16 cellular contexts compared by ENCODE assay signal in genomic region chr5:80093796-80094195, GRCh38. TPM values are rescaled to one million over a fixed set of nuclear protein-coding genes. Genes with fewer than 3 reads are reported as not detected.
DNase-seq lines count a peak whose midpoint lies in the region; ATAC-seq and TF ChIP-seq lines count a peak whose summit lies in the region.
"Had no signal": no experiment of that assay in that cellular context is flagged by ENCODE, and none has a peak within 500 bp of the region (broad histone marks: within the 10 kb centered on the region; RNA-seq: fewer than 3 reads in every experiment).

No MANE protein-coding gene starts in this region.

- H3K27me3 ChIP-seq in right lobe of liver (no peaks in the 10 kb centered on the region), upper lobe of right lung (no peaks in the 10 kb centered on the region)
- H3K27me3 ChIP-seq: vagina had no signal

- H3K4me1 ChIP-seq in right lobe of liver (peaks cover 0 to 7% (median 0%) of the 10 kb centered on the region in 4 donors), upper lobe of right lung (no peaks in the 10 kb centered on the region)
- H3K4me1 ChIP-seq: vagina had no signal

- TF ChIP-seq CTCF in right lobe of liver (IDR thresholded peaks at IDR 0.05) (no peak), upper lobe of right lung (IDR thresholded peaks at IDR 0.05) (no peak)

- H3K9me3 Mint-ChIP-seq in activated naive CD8-positive, alpha-beta T cell (ENCODE audit: low read depth), result no peaks in the 10 kb centered on the region
- no peaks in the 10 kb centered on the region for H3K9me3 Mint-ChIP-seq in activated naive CD8-positive, alpha-beta T cell treated with anti-CD3 and anti-CD28 coated beads, Interleukin-2, amount 50 U/mL, for 24 hours
- no peaks in the 10 kb centered on the region for H3K9me3 Mint-ChIP-seq in stimulated activated effector memory CD8-positive, alpha-beta T cell treated with anti-CD3 and anti-CD28 coated beads, Interleukin-12 subunit alpha, Interleukin-12 subunit beta, amount 100 ng/mL, for 72 hours
- H3K9me3 Mint-ChIP-seq: activated T-cell treated with anti-CD3 and anti-CD28 coated beads, Interleukin-2, amount 50 U/mL, for 72 hours; naive B cell; stimulated activated naive B cell treated with anti-CD40 and anti-IgM and Interleukin-4, amounts not matched to agents 10 μg/mL and 1 μg/mL and 100 μg/mL, for 72 hours had no signal

- H3K36me3 Mint-ChIP-seq in activated naive CD8-positive, alpha-beta T cell, result peaks cover 4% of the 10 kb centered on the region
- no peaks in the 10 kb centered on the region for H3K36me3 Mint-ChIP-seq in activated naive CD8-positive, alpha-beta T cell treated with anti-CD3 and anti-CD28 coated beads, Interleukin-2, amount 50 U/mL, for 24 hours (ENCODE audit: low read depth)
- peaks cover 7% of the 10 kb centered on the region for H3K36me3 Mint-ChIP-seq in T-helper 17 cell (ENCODE audit: low read depth)
- H3K36me3 Mint-ChIP-seq in stimulated activated effector memory CD8-positive, alpha-beta T cell treated with anti-CD3 and anti-CD28 coated beads, Interleukin-12 subunit alpha, Interleukin-12 subunit beta, amount 100 ng/mL, for 72 hours, result no peaks in the 10 kb centered on the region
- H3K36me3 Mint-ChIP-seq: naive B cell; stimulated activated naive B cell treated with anti-CD40 and anti-IgM and Interleukin-4, amounts not matched to agents 10 μg/mL and 1 μg/mL and 100 μg/mL, for 72 hours had no signal

- peaks cover 36% of the 10 kb centered on the region for H3K4me1 Mint-ChIP-seq in activated naive CD8-positive, alpha-beta T cell (ENCODE audit: low read depth)
- H3K4me1 Mint-ChIP-seq in activated naive CD8-positive, alpha-beta T cell treated with anti-CD3 and anti-CD28 coated beads, Interleukin-2, amount 50 U/mL, for 24 hours, result peaks cover 12% of the 10 kb centered on the region
- peaks cover 16% of the 10 kb centered on the region for H3K4me1 Mint-ChIP-seq in T-helper 17 cell
- H3K4me1 Mint-ChIP-seq in stimulated activated effector memory CD8-positive, alpha-beta T cell treated with anti-CD3 and anti-CD28 coated beads, Interleukin-12 subunit alpha, Interleukin-12 subunit beta, amount 100 ng/mL, for 72 hours, result no peaks in the 10 kb centered on the region

- TF ChIP-seq POLR2A in right lobe of liver (IDR thresholded peaks at IDR 0.05), result no peak

- peak overlapping the region; percentile 28 for H3K27ac Mint-ChIP-seq in activated naive CD8-positive, alpha-beta T cell
- no peak overlapping the region for H3K27ac Mint-ChIP-seq in activated naive CD8-positive, alpha-beta T cell treated with anti-CD3 and anti-CD28 coated beads, Interleukin-2, amount 50 U/mL, for 24 hours
- peak overlapping the region; percentile 85 for H3K27ac Mint-ChIP-seq in T-helper 17 cell
- H3K27ac Mint-ChIP-seq in stimulated activated effector memory CD8-positive, alpha-beta T cell treated with anti-CD3 and anti-CD28 coated beads, Interleukin-12 subunit alpha, Interleukin-12 subunit beta, amount 100 ng/mL, for 72 hours, result no peak overlapping the region
- H3K27ac Mint-ChIP-seq: activated T-cell treated with anti-CD3 and anti-CD28 coated beads, Interleukin-2, amount 50 U/mL, for 72 hours; stimulated activated naive B cell treated with anti-CD40 and anti-IgM and Interleukin-4, amounts not matched to agents 10 μg/mL and 1 μg/mL and 100 μg/mL, for 72 hours had no signal

- no peaks in the 10 kb centered on the region for H3K27me3 Mint-ChIP-seq in activated naive CD8-positive, alpha-beta T cell
- H3K27me3 Mint-ChIP-seq in activated naive CD8-positive, alpha-beta T cell treated with anti-CD3 and anti-CD28 coated beads, Interleukin-2, amount 50 U/mL, for 24 hours, result no peaks in the 10 kb centered on the region
- H3K27me3 Mint-ChIP-seq in T-helper 17 cell, result no peaks in the 10 kb centered on the region
- H3K27me3 Mint-ChIP-seq: naive B cell; stimulated activated naive B cell treated with anti-CD40 and anti-IgM and Interleukin-4, amounts not matched to agents 10 μg/mL and 1 μg/mL and 100 μg/mL, for 72 hours had no signal

- ATAC-seq in activated naive CD8-positive, alpha-beta T cell treated with anti-CD3 and anti-CD28 coated beads, Interleukin-2, amount 50 U/mL, for 24 hours, result no peak
- ATAC-seq in T-helper 17 cell (no peak), right lobe of liver (peak; percentile 41 to 75 (median 49)), upper lobe of right lung (peak; percentile 67), left colon (no peak)
- ATAC-seq in stimulated activated effector memory CD8-positive, alpha-beta T cell treated with anti-CD3 and anti-CD28 coated beads, Interleukin-12 subunit alpha, Interleukin-12 subunit beta, amount 100 ng/mL, for 72 hours, result no peak
- ATAC-seq: activated T-cell treated with anti-CD3 and anti-CD28 coated beads, Interleukin-2, amount 50 U/mL, for 72 hours; stimulated activated naive B cell treated with anti-CD40 and anti-IgM and Interleukin-4, amounts not matched to agents 10 μg/mL and 1 μg/mL and 100 μg/mL, for 72 hours had no signal

- H3K9me3 ChIP-seq in T-helper 17 cell (ENCODE audit: control insufficient read depth, low read length, poor library complexity, severe bottlenecking) (no peaks in the 10 kb centered on the region), right lobe of liver (no peaks in the 10 kb centered on the region), upper lobe of right lung (no peaks in the 10 kb centered on the region)
- H3K9me3 ChIP-seq: vagina had no signal

- H3K36me3 ChIP-seq in right lobe of liver, result no peaks in the 10 kb centered on the region
- H3K36me3 ChIP-seq in upper lobe of right lung, result no peaks in the 10 kb centered on the region
- H3K36me3 ChIP-seq: vagina had no signal

- no peak overlapping the region for H3K27ac ChIP-seq in right lobe of liver
- no peak overlapping the region for H3K27ac ChIP-seq in upper lobe of right lung
- H3K27ac ChIP-seq: vagina had no signal

- intact Hi-C loops in right lobe of liver (cut with DNase I) (loop anchor here (5.0 to 10.0 kb wide), 2 partner anchors 181 to 214 kb away; no protein-coding TSS in a partner anchor), upper lobe of right lung (cut with DNase I) (loop anchor here (5.0 kb wide), 1 partner anchor 214 kb away; no protein-coding TSS in a partner anchor), left colon (cut with DNase I, micrococcal nuclease) (loop anchor here in 1 of 2 donors (2.0 kb wide), 1 partner anchor 213 kb away; no protein-coding TSS in a partner anchor)

- DNase-seq in activated naive CD8-positive, alpha-beta T cell treated with anti-CD3 and anti-CD28 coated beads, Interleukin-2, amount 50 U/mL, for 24 hours, result no peak
- DNase-seq in T-helper 17 cell (no peak), right lobe of liver (no peak), upper lobe of right lung (no peak), CD1c-positive myeloid dendritic cell (ENCODE audit: extremely low spot score) (no peak), left colon (no peak)
- no peak for DNase-seq in stimulated activated effector memory CD8-positive, alpha-beta T cell treated with anti-CD3 and anti-CD28 coated beads, Interleukin-12 subunit alpha, Interleukin-12 subunit beta, amount 100 ng/mL, for 72 hours (ENCODE audit: low spot score in 2 of 2)
- DNase-seq: activated T-cell treated with anti-CD3 and anti-CD28 coated beads, Interleukin-2, amount 50 U/mL, for 72 hours; DMS79 treated with DMSO at 0.1 percent for 48 hours; Kasumi-1; naive B cell; NCI-H2029 treated with DMSO at 0.1 percent for 48 hours; stimulated activated naive B cell treated with anti-CD40 and anti-IgM and Interleukin-4, amounts not matched to agents 10 μg/mL and 1 μg/mL and 100 μg/mL, for 72 hours; T-helper 1 cell had no signal

- no peak overlapping the region for H3K4me3 Mint-ChIP-seq in activated naive CD8-positive, alpha-beta T cell
- H3K4me3 Mint-ChIP-seq in activated naive CD8-positive, alpha-beta T cell treated with anti-CD3 and anti-CD28 coated beads, Interleukin-2, amount 50 U/mL, for 24 hours, result no peak overlapping the region
- no peak overlapping the region for H3K4me3 Mint-ChIP-seq in T-helper 17 cell
- no peak overlapping the region for H3K4me3 Mint-ChIP-seq in stimulated activated effector memory CD8-positive, alpha-beta T cell treated with anti-CD3 and anti-CD28 coated beads, Interleukin-12 subunit alpha, Interleukin-12 subunit beta, amount 100 ng/mL, for 72 hours
- H3K4me3 Mint-ChIP-seq: activated T-cell treated with anti-CD3 and anti-CD28 coated beads, Interleukin-2, amount 50 U/mL, for 72 hours; naive B cell; stimulated activated naive B cell treated with anti-CD40 and anti-IgM and Interleukin-4, amounts not matched to agents 10 μg/mL and 1 μg/mL and 100 μg/mL, for 72 hours had no signal

- WGBS in right lobe of liver (ENCODE audit: insufficient coverage, low coverage, low lambda C conversion rate, missing lambda C conversion rate), result 54% methylated on average over 7 of the region's 8 CpGs

- H3K4me3 ChIP-seq in right lobe of liver (no peak overlapping the region), upper lobe of right lung (no peak overlapping the region)
- H3K4me3 ChIP-seq: vagina had no signal

RNA-seq across cellular contexts. Expression of gene THBS4, which starts 58.6 kb away (rescaled TPM):
- under 1 TPM; 0.21 to 0.94 TPM for total RNA-seq in T-helper 17 cell
- total RNA-seq in right lobe of liver, result under 1 TPM in 2 of 6 experiments, not detected in 4; 0.24 to 0.37 TPM
- total RNA-seq in upper lobe of right lung, result 1.2 TPM
- total RNA-seq in left colon, result 1 to 10 TPM in 1 of 2 donors, under 1 TPM in 1; 0.79 to 8.2 TPM

Comparison
In these comparisons a context has a peak if more than half of its experiments do, and no peak if none do; other contexts are left out.
1. H3K27ac Mint-ChIP-seq: peak in activated naive CD8-positive, alpha-beta T cell (single experiment) and T-helper 17 cell (single experiment); none in activated naive CD8-positive, alpha-beta T cell treated with anti-CD3 and anti-CD28 coated beads, Interleukin-2, amount 50 U/mL, for 24 hours (single experiment) and stimulated activated effector memory CD8-positive, alpha-beta T cell treated with anti-CD3 and anti-CD28 coated beads, Interleukin-12 subunit alpha, Interleukin-12 subunit beta, amount 100 ng/mL, for 72 hours (single experiment).
2. ATAC-seq: peak in right lobe of liver (4 of 4) and upper lobe of right lung (single experiment); none in activated naive CD8-positive, alpha-beta T cell treated with anti-CD3 and anti-CD28 coated beads, Interleukin-2, amount 50 U/mL, for 24 hours (single experiment), T-helper 17 cell (single experiment), stimulated activated effector memory CD8-positive, alpha-beta T cell treated with anti-CD3 and anti-CD28 coated beads, Interleukin-12 subunit alpha, Interleukin-12 subunit beta, amount 100 ng/mL, for 72 hours (single experiment) and left colon (single experiment).